8 cellular contexts compared by ENCODE assay signal in the genomic region with DNA sequence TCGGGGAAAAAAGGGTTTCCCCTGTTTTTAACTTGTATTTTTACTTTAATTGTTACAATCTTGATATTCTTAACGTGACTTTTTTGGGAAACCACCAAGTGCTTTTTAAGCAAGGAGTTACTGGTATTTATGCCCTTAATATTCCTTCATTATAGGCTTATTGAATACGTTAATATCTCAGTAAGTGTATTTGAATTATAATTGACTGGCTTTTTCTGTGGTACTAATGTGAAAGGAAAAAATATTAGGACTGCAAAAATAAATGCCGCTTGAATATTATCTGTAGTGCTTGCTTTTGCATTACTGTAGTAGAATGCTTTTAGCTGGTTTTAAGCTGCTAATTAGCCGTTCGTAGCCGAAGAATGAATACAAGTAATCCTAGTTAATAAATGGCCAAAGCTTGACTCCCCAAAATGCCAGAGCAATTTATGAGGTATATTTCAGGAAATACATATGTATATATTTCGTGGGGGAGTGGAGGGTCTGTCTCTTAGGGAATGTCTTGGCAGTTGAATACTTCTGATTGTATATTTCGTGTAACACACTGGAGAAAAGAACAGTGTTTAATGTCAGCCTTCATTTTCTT. TPM values are rescaled to one million over a fixed set of nuclear protein-coding genes. Genes with fewer than 3 reads are reported as not detected.
DNase-seq lines count a peak whose midpoint lies in the region; ATAC-seq and TF ChIP-seq lines count a peak whose summit lies in the region.

No MANE protein-coding gene starts in this region.

- CTCF ChIA-PET in BJ (lab: Yijun Ruan, JAX): interaction anchor here (0.7 to 1.2 kb wide), 4 partner anchors 9 to 126 kb away, joined by 3 to 4 read pairs (median 4); no protein-coding TSS in a partner anchor

- H3K36me3 ChIP-seq in BJ (ENCODE audit: control insufficient read depth, insufficient read depth, low read length): no peaks in the 10 kb centered on the region; the same call in 1 of the 2 replicates
- H3K36me3 ChIP-seq in muscle layer of duodenum (ENCODE audit: control insufficient read depth in 1 of 2, insufficient read depth in 2 of 2, low read length in 2 of 2): peaks cover 4 to 5% of the 10 kb centered on the region in 2 donors

- DNase-seq in BJ (ENCODE audit: low read depth) (no peak), Kasumi-1 (lab: John Stamatoyannopoulos, UW) (peak; percentile 43 to 63), caudate nucleus (lab: John Stamatoyannopoulos, UW) (no peak), foreskin melanocyte (no peak), MV-4-11 (lab: John Stamatoyannopoulos, UW) (no peak)

- H3K9me3 ChIP-seq in muscle layer of duodenum (ENCODE audit: control insufficient read depth in 1 of 2, low read length in 2 of 2): no peaks in the 10 kb centered on the region

- no peaks in the 10 kb centered on the region for H3K27me3 ChIP-seq in BJ (ENCODE audit: control insufficient read depth, insufficient read depth, low read length)
- no peaks in the 10 kb centered on the region for H3K27me3 ChIP-seq in muscle layer of duodenum (ENCODE audit: low read depth, low read length)

- TF ChIP-seq CTCF in BJ (IDR thresholded peaks at IDR 0.05; ENCODE audit: insufficient read depth, low read depth, low read length): no peak

- H3K4me3 ChIP-seq in BJ (ENCODE audit: low read depth, low read length) (peak overlapping the region; percentile 87), muscle layer of duodenum (ENCODE audit: low read depth in 1 of 2, low read length in 2 of 2) (peak overlapping the region; percentile 71 to 94)

- peak overlapping the region; percentile 96 for H3K27ac ChIP-seq in caudate nucleus (ENCODE audit: low read depth, low read length)
- peak overlapping the region; percentile 97 for H3K27ac ChIP-seq in muscle layer of duodenum (ENCODE audit: low read length)

- peaks cover 7 to 24% of the 10 kb centered on the region in 2 donors for H3K4me1 ChIP-seq in muscle layer of duodenum (ENCODE audit: control insufficient read depth in 1 of 2, insufficient read depth in 2 of 2, low read length in 2 of 2)

- POLR2A ChIA-PET in BJ (lab: Charles Lee): interaction anchor here (0.5 kb wide), 1 partner anchor 9 kb away, joined by 4 read pairs; no protein-coding TSS in a partner anchor

- no peak for ATAC-seq in HG02678 (IDR thresholded peaks at IDR 0.05; ENCODE audit: unreplicated experiment)
- ATAC-seq in HG03457 (IDR thresholded peaks at IDR 0.05; ENCODE audit: unreplicated experiment): no peak

RNA-seq across cellular contexts. Expression of gene PDCD4, which starts 1.3 kb away (rescaled TPM):
- 22.0 and 41.9 TPM in 2 replicates for polyA plus RNA-seq in BJ (2011; rRNA removed)
- 11.7 and 23.1 TPM in 2 replicates for polyA minus RNA-seq in BJ (2011; rRNA and poly(A)+ RNA removed)

RNA-seq across cellular contexts. Expression of gene BBIP1, which starts 45.9 kb away (rescaled TPM):
- 11.0 and 29.8 TPM in 2 replicates for polyA plus RNA-seq in BJ (2011; rRNA removed)
- 4.9 and 6.4 TPM in 2 replicates for polyA minus RNA-seq in BJ (2011; rRNA and poly(A)+ RNA removed)

RNA-seq across cellular contexts. Expression of gene SHOC2, which starts 46.3 kb away (rescaled TPM):
- polyA plus RNA-seq in BJ (2011; rRNA removed): 14.7 and 33.5 TPM in 2 replicates
- 31.4 and 34.5 TPM in 2 replicates for polyA minus RNA-seq in BJ (2011; rRNA and poly(A)+ RNA removed)

Comparison
In these comparisons a context has a peak if more than half of its experiments do, and no peak if none do; other contexts are left out.
1. DNase-seq: peak in Kasumi-1 (2 of 2); none in BJ (single experiment), caudate nucleus (0 of 61), foreskin melanocyte (single experiment) and MV-4-11 (single experiment).